In the genomic region with DNA sequence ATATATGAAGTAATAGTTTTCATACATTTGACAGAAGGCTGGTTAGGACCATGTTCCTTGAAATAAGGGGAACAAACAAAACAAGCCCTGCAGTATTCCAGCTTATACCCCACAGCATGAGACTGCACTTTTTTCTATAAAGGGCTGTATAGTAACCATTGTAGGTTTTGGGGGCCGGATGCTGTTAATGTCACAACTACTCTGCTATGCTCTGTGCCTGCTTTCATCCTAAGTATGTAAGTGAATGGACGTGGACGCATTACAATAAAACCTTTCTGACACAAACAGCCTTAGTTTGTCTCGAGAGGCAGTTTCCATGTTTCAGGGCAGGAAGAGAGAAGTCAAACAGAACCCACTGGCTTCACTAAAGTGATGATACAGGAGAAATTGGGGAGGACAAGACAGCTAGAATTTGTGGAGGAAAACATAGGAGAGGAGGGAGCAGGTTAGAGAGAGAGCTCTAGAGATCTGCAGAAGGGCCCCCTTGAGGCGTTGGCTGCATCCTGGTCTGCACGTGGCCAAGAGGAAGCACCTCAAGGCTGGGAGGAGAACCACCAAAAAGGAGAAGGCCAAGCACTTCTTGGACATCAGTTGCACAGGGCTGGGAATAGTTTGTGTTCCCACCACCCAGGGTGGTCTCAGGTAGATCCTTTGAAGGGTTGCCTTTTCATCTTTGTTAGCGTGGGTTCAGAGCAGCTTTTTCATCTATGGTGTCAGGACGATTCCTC, we compare ENCODE assay signal across 20 cellular contexts.
DNase-seq lines count a peak whose midpoint lies in the region; ATAC-seq, FAIRE-seq and TF ChIP-seq lines count a peak whose summit lies in the region.
"Had no signal": no experiment of that assay in that cellular context is flagged by ENCODE, and none has a peak within 500 bp of the region (broad histone marks: within the 10 kb centered on the region; RNA-seq: fewer than 3 reads in every experiment).

No MANE protein-coding gene starts in this region.

- no peak overlapping the region; the same call in 1 of the 2 replicates for H4K8ac ChIP-seq in H1 (ENCODE audit: extremely low read depth, insufficient read depth, low read length)

- H3K27me3 Mint-ChIP-seq in activated naive CD4-positive, alpha-beta T cell treated with anti-CD3 and anti-CD28 coated beads, Interleukin-2, amount 50 U/mL, for 24 hours: no peaks in the 10 kb centered on the region
- H3K27me3 Mint-ChIP-seq in stimulated activated naive CD8-positive, alpha-beta T cell treated with anti-CD3 and anti-CD28 coated beads, Interleukin-15, amount 100 ng/mL, for 72 hours: no peaks in the 10 kb centered on the region
- H3K27me3 Mint-ChIP-seq: CD8-positive, alpha-beta memory T cell had no signal

- no peaks in the 10 kb centered on the region for H3K23me2 ChIP-seq in H1 (ENCODE audit: low read depth, low read length)

- TF ChIP-seq EP300 in H1 (IDR thresholded peaks at IDR 0.05; ENCODE audit: borderline replicate concordance in 1 of 2, low read depth in 2 of 2, low read length in 2 of 2): no peak

- peaks cover 12% of the 10 kb centered on the region for H3K36me3 Mint-ChIP-seq in activated naive CD4-positive, alpha-beta T cell treated with anti-CD3 and anti-CD28 coated beads, Interleukin-2, amount 50 U/mL, for 24 hours

- no peak overlapping the region for H3K23ac ChIP-seq in H1 (ENCODE audit: insufficient read length)

- H3K27me3 ChIP-seq in H1 (replicated peaks in 1 of 4; ENCODE audit: control insufficient read depth in 3 of 4, extremely low read depth in 1 of 4, insufficient read depth in 3 of 4, low read length in 3 of 4): no peaks in the 10 kb centered on the region
- H3K27me3 ChIP-seq: gastrocnemius medialis, testis had no signal

- peak overlapping the region; percentile 2 for H3K27ac Mint-ChIP-seq in activated naive CD4-positive, alpha-beta T cell treated with anti-CD3 and anti-CD28 coated beads, Interleukin-2, amount 50 U/mL, for 24 hours
- peak overlapping the region; percentile 6 to 74 for H3K27ac Mint-ChIP-seq in stimulated activated naive CD8-positive, alpha-beta T cell treated with anti-CD3 and anti-CD28 coated beads, Interleukin-15, amount 100 ng/mL, for 72 hours

- H4K20me1 ChIP-seq in H1 (replicated peaks in 1 of 2; ENCODE audit: control insufficient read depth in 1 of 2, insufficient read depth in 2 of 2, low read length in 2 of 2): no peaks in the 10 kb centered on the region

- CTCF ChIA-PET in H1 (lab: Charles Lee; ENCODE audit: partially characterized antibody): interaction anchor here (0.7 to 2.4 kb wide), 7 partner anchors 11 to 104 kb away, joined by 3 to 9 read pairs (median 3); no protein-coding TSS in a partner anchor

- H3K9ac ChIP-seq in H1 (replicated peaks in 1 of 4; ENCODE audit: extremely low read depth in 1 of 4, low read depth in 3 of 4, low read length in 3 of 4): no peak overlapping the region
- H3K9ac ChIP-seq: KMS-11 had no signal

- no peak overlapping the region for H3K27ac ChIP-seq in H1 (ENCODE audit: low read depth, low read length)
- H3K27ac ChIP-seq: gastrocnemius medialis, KMS-11, RWPE1, testis had no signal

- H3K79me2 ChIP-seq in H1 (ENCODE audit: control insufficient read depth in 1 of 2, insufficient read depth in 2 of 2, low read length in 2 of 2): no peaks in the 10 kb centered on the region

- no peak overlapping the region for H3K14ac ChIP-seq in H1 (ENCODE audit: insufficient read length)

- POLR2A ChIA-PET in H1 (lab: Charles Lee; ENCODE audit: partially characterized antibody): interaction anchor here (1.1 to 1.2 kb wide), 2 partner anchors 8 to 10 kb away, joined by 3 to 4 read pairs; no protein-coding TSS in a partner anchor

- in situ Hi-C loops in ACHN (cut with HindIII; ENCODE audit: low pct_ligation_motif_present, low pct_unique_long_range_greater_than_20kb, low sequenced_read_pairs): no loop called here

- H2AK5ac ChIP-seq in H1 (ENCODE audit: low read depth, low read length): no peak overlapping the region

- H2BK20ac ChIP-seq in H1 (ENCODE audit: low read length): no peak overlapping the region

- peak overlapping the region; percentile 2; the same call in 1 of the 2 replicates for H2BK5ac ChIP-seq in H1 (ENCODE audit: low read depth, low read length)

- no peak overlapping the region for H2AFZ ChIP-seq in H1 (ENCODE audit: low read length)

- no peak overlapping the region for H3K18ac ChIP-seq in H1 (ENCODE audit: extremely low read depth, low read length)

- no peak overlapping the region for H3K4me3 ChIP-seq in H1 (ENCODE audit: extremely low read depth in 1 of 4, insufficient read depth in 2 of 4, low read depth in 3 of 4, low read length in 4 of 4)
- H3K4me3 ChIP-seq: gastrocnemius medialis, testis had no signal

- no peaks in the 10 kb centered on the region for H3K9me3 ChIP-seq in H1 (ENCODE audit: insufficient read depth in 2 of 2, low read depth in 1 of 2, low read length in 1 of 2)
- H3K9me3 ChIP-seq: gastrocnemius medialis, testis had no signal

- no peak overlapping the region for H4K91ac ChIP-seq in H1 (replicated peaks; ENCODE audit: insufficient read length, low read length)

- H3K9me3 Mint-ChIP-seq in activated naive CD4-positive, alpha-beta T cell treated with anti-CD3 and anti-CD28 coated beads, Interleukin-2, amount 50 U/mL, for 24 hours: no peaks in the 10 kb centered on the region
- H3K9me3 Mint-ChIP-seq in stimulated activated naive CD8-positive, alpha-beta T cell treated with anti-CD3 and anti-CD28 coated beads, Interleukin-15, amount 100 ng/mL, for 72 hours: no peaks in the 10 kb centered on the region
- H3K9me3 Mint-ChIP-seq: CD8-positive, alpha-beta memory T cell had no signal

- TF ChIP-seq RAD21 in H1 (IDR thresholded peaks at IDR 0.05 in 1 of 2, conservative IDR thresholded peaks at IDR 0.05 in 1 of 2; ENCODE audit: low read depth in 2 of 2, low read length in 2 of 2): no peak

- no peak for DNase-seq in activated naive CD4-positive, alpha-beta T cell (lab: John Stamatoyannopoulos, UW)
- peak; percentile 11 to 15 for DNase-seq in Kasumi-1 (lab: John Stamatoyannopoulos, UW)
- DNase-seq in H1 (ENCODE audit: low read depth in 1 of 2, low spot score in 2 of 2): no peak
- DNase-seq in stimulated activated naive CD8-positive, alpha-beta T cell treated with anti-CD3 and anti-CD28 coated beads, Interleukin-15, amount 100 ng/mL, for 72 hours: no peak
- no peak for DNase-seq in ACHN
- DNase-seq: activated gamma-delta T cell; anterior cingulate cortex; caudate nucleus; CD8-positive, alpha-beta memory T cell; erythroblast; gastrocnemius medialis; midbrain; NCI-H1092; NCI-H2029 treated with DMSO at 0.1 percent for 48 hours; NCI-H446; testis had no signal

- TF ChIP-seq POLR2A in H1 (IDR thresholded peaks at IDR 0.05; ENCODE audit: control extremely low read depth in 1 of 2, low read depth in 2 of 2, low read length in 2 of 2): no peak

- H3K4me3 Mint-ChIP-seq in activated naive CD4-positive, alpha-beta T cell treated with anti-CD3 and anti-CD28 coated beads, Interleukin-2, amount 50 U/mL, for 24 hours: no peak overlapping the region
- H3K4me3 Mint-ChIP-seq in stimulated activated naive CD8-positive, alpha-beta T cell treated with anti-CD3 and anti-CD28 coated beads, Interleukin-15, amount 100 ng/mL, for 72 hours: no peak overlapping the region
- H3K4me3 Mint-ChIP-seq: CD8-positive, alpha-beta memory T cell had no signal

- H3K36me3 ChIP-seq in H1 (ENCODE audit: control insufficient read depth in 2 of 4, insufficient read depth in 4 of 4, low read length in 3 of 4): no peaks in the 10 kb centered on the region
- H3K36me3 ChIP-seq: gastrocnemius medialis had no signal

- H2BK15ac ChIP-seq in H1 (ENCODE audit: low read length): no peak overlapping the region

- H3K4me1 Mint-ChIP-seq in activated naive CD4-positive, alpha-beta T cell treated with anti-CD3 and anti-CD28 coated beads, Interleukin-2, amount 50 U/mL, for 24 hours: peaks cover 22% of the 10 kb centered on the region
- peaks cover 5% of the 10 kb centered on the region for H3K4me1 Mint-ChIP-seq in stimulated activated naive CD8-positive, alpha-beta T cell treated with anti-CD3 and anti-CD28 coated beads, Interleukin-15, amount 100 ng/mL, for 72 hours

- no peak overlapping the region for H3K56ac ChIP-seq in H1 (replicated peaks; ENCODE audit: insufficient read length, low read depth, low read length)

- no peak overlapping the region for H3K4ac ChIP-seq in H1 (replicated peaks; ENCODE audit: insufficient read length, low read depth, low read length)

- no peak overlapping the region for H2BK120ac ChIP-seq in H1 (replicated peaks; ENCODE audit: low read depth, low read length)

- no peak for FAIRE-seq in H1 (lab: Jason Lieb, UNC)

- peaks cover 0 to 20% (median 16%) of the 10 kb centered on the region in 4 experiments; a peak in 6 of 7 replicates for H3K4me1 ChIP-seq in H1 (replicated peaks in 1 of 4; ENCODE audit: control insufficient read depth in 3 of 4, insufficient read depth in 4 of 4, low read length in 3 of 4)
- H3K4me1 ChIP-seq: gastrocnemius medialis, testis had no signal

- WGBS in H1 (ENCODE audit: extremely low coverage in 1 of 2, insufficient coverage in 1 of 2, insufficient read length in 1 of 2, insufficient replicate concordance in 2 of 2, low coverage in 1 of 2, low lambda C conversion rate in 2 of 2, missing lambda C conversion rate in 1 of 2), 2 experiments: 60% methylated on average over 8 of the region's 8 CpGs; no CpG with 5 or more reads in 1 of the 2 experiments

- TF ChIP-seq CTCF in H1 (IDR thresholded peaks at IDR 0.05; ENCODE audit: control extremely low read depth in 1 of 3, insufficient read depth in 1 of 3, low read depth in 1 of 3, low read length in 3 of 3): no peak

- H2BK12ac ChIP-seq in H1 (ENCODE audit: low read depth, low read length): 0 out of 2 replicates have a peak overlapping the region, but pooled peaks have one; percentile 78

- H3K79me1 ChIP-seq in H1 (ENCODE audit: low read depth, low read length): no peaks in the 10 kb centered on the region

- H4K5ac ChIP-seq in H1 (ENCODE audit: insufficient read length, low read depth, low read length): no peak overlapping the region

- 0 out of 4 replicates have a peak overlapping the region, but pooled peaks of 1 of the 2 experiments have one; percentile 1 for H3K4me2 ChIP-seq in H1 (ENCODE audit: insufficient read depth in 1 of 2, low read depth in 2 of 2, low read length in 2 of 2)
- H3K4me2 ChIP-seq: KMS-11 had no signal

- ATAC-seq in stimulated activated naive CD8-positive, alpha-beta T cell treated with anti-CD3 and anti-CD28 coated beads, Interleukin-15, amount 100 ng/mL, for 72 hours: no peak
- no peak for ATAC-seq in HG03378 (IDR thresholded peaks at IDR 0.05; ENCODE audit: unreplicated experiment)
- ATAC-seq: gastrocnemius medialis had no signal

TF ChIP-seq in H1, 55 proteins besides CTCF, POLR2A, EP300 and RAD21 (continues in another document):
- TF ChIP-seq TAF7 (optimal IDR thresholded peaks at IDR 0.05; ENCODE audit: borderline replicate concordance, low read depth, low read length): no peak
- TF ChIP-seq E2F6 (IDR thresholded peaks at IDR 0.05): peak; percentile 76

Comparison
In these comparisons a context has a peak if more than half of its experiments do, and no peak if none do; other contexts are left out.
1. DNase-seq: peak in Kasumi-1 (2 of 2); none in activated naive CD4-positive, alpha-beta T cell (0 of 4), H1 (0 of 2), stimulated activated naive CD8-positive, alpha-beta T cell treated with anti-CD3 and anti-CD28 coated beads, Interleukin-15, amount 100 ng/mL, for 72 hours (0 of 2) and ACHN (single experiment).